8 cellular contexts compared by ENCODE assay signal in genomic region chr10:112376578-112376855, GRCh38. TPM values are rescaled to one million over a fixed set of nuclear protein-coding genes. Genes with fewer than 3 reads are reported as not detected.
A peak's percentile ranks its signal among the peaks of the same experiment; 100 is the strongest.
DNase-seq lines count a peak whose midpoint lies in the region; ATAC-seq and TF ChIP-seq lines count a peak whose summit lies in the region.

No MANE protein-coding gene starts in this region.

- peaks cover 24% of the 10 kb centered on the region for H3K36me3 Mint-ChIP-seq in activated CD4-positive, alpha-beta memory T cell treated with anti-CD3 and anti-CD28 coated beads for 36 hours

- H3K4me1 ChIP-seq in mucosa of descending colon (ENCODE audit: low read depth) (peaks cover 32% of the 10 kb centered on the region), BE2C (no peaks in the 10 kb centered on the region)

- intact Hi-C loops in activated CD4-positive, alpha-beta memory T cell treated with anti-CD3 and anti-CD28 coated beads for 36 hours (cut with micrococcal nuclease), result loop anchor here (1.0 to 5.0 kb wide), 3 partner anchors 13 to 194 kb away; partner anchors contain the start of genes GPAM, VTI1A and ZDHHC6
- intact Hi-C loops in mucosa of descending colon (cut with DNase I, micrococcal nuclease), result no loop called here

- H3K9me3 Mint-ChIP-seq in activated CD4-positive, alpha-beta memory T cell treated with anti-CD3 and anti-CD28 coated beads for 36 hours, result no peaks in the 10 kb centered on the region

- peak overlapping the region; percentile 94 for H3K4me3 Mint-ChIP-seq in activated CD4-positive, alpha-beta memory T cell treated with anti-CD3 and anti-CD28 coated beads for 36 hours

- H3K36me3 ChIP-seq in mucosa of descending colon (ENCODE audit: low read depth) (no peaks in the 10 kb centered on the region), BE2C (no peaks in the 10 kb centered on the region)

- POLR2A ChIA-PET in activated CD4-positive, alpha-beta memory T cell treated with anti-CD3 and anti-CD28 coated beads for 36 hours (lab: Charles Lee), result interaction anchor here (0.5 to 2.8 kb wide), 5 partner anchors 10 to 71 kb away, joined by 3 to 21 read pairs (median 4); partner anchors contain the start of gene VTI1A

- no peak for TF ChIP-seq CTCF in mucosa of descending colon (IDR thresholded peaks at IDR 0.05)
- TF ChIP-seq CTCF in BE2C (IDR thresholded peaks at IDR 0.05; ENCODE audit: low read depth, low read length), result no peak

- H3K27me3 ChIP-seq in BE2C, result no peaks in the 10 kb centered on the region

- peak; percentile 9 for ATAC-seq in GM19025 (IDR thresholded peaks at IDR 0.05; ENCODE audit: low read depth, unreplicated experiment)
- peak; percentile 23 for ATAC-seq in HG02870 (IDR thresholded peaks at IDR 0.05; ENCODE audit: unreplicated experiment)
- ATAC-seq in mucosa of descending colon, result peak; percentile 17

- H3K4me1 Mint-ChIP-seq in activated CD4-positive, alpha-beta memory T cell treated with anti-CD3 and anti-CD28 coated beads for 36 hours (ENCODE audit: low read depth), result peaks cover 57% of the 10 kb centered on the region

- H3K4me3 ChIP-seq in mucosa of descending colon (peak overlapping the region; percentile 25), BE2C (ENCODE audit: low read depth, low read length) (no peak overlapping the region)

- DNase-seq in activated CD4-positive, alpha-beta memory T cell treated with anti-CD3 and anti-CD28 coated beads for 36 hours, result peak; percentile 15
- DNase-seq in mucosa of descending colon (no peak), GM19240 (ENCODE audit: insufficient read length, low spot score) (no peak), NCI-H1417 (lab: John Stamatoyannopoulos, UW) (no peak), SKM-1 (lab: John Stamatoyannopoulos, UW; ENCODE audit: unreplicated experiment) (no peak), BE2C (no peak)

- CTCF ChIA-PET in activated CD4-positive, alpha-beta memory T cell treated with anti-CD3 and anti-CD28 coated beads for 36 hours (lab: Charles Lee), result interaction anchor here (0.9 to 2.6 kb wide), 3 partner anchors 59 to 236 kb away, joined by 3 to 9 read pairs (median 3); no protein-coding TSS in a partner anchor

- peak overlapping the region; percentile 95 for H3K27ac Mint-ChIP-seq in activated CD4-positive, alpha-beta memory T cell treated with anti-CD3 and anti-CD28 coated beads for 36 hours

- no peaks in the 10 kb centered on the region for H3K9me3 ChIP-seq in mucosa of descending colon
- no peaks in the 10 kb centered on the region; the same call in 1 of the 2 replicates for H3K9me3 ChIP-seq in BE2C

- no peaks in the 10 kb centered on the region for H3K27me3 Mint-ChIP-seq in activated CD4-positive, alpha-beta memory T cell treated with anti-CD3 and anti-CD28 coated beads for 36 hours

RNA-seq across cellular contexts. Expression of gene ACSL5, which starts 2.6 kb away (rescaled TPM):
- 10 to 100 TPM; 30.1 to 32.9 TPM for total RNA-seq in activated CD4-positive, alpha-beta memory T cell treated with anti-CD3 and anti-CD28 coated beads for 36 hours
- total RNA-seq in mucosa of descending colon, result 100 to 1,000 TPM; 125 to 312 (median 258) TPM
- 0.40 TPM for polyA plus RNA-seq in BE2C (2012; ENCODE audit: insufficient read depth, insufficient read length, low read depth)
